In the genomic region with DNA sequence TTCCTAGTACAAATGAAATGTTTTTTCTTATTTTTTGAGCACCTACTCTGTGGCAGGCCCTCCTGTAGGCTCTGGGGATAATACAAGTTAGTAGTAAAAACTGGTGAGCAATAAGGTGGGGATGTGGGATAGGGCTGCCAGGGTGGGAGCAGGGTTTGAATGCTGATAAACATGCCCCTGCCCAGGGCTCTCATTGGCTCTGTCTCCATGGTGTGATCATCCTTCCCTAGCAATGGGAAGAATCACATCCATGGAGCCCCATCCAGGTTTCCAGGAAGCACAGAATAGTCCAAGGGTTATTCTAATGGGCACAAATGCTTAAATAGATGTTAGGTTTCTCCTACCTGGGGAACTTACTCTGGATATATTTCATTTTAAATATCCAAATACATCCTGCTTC, we compare ENCODE assay signal across 16 cellular contexts. TPM values are rescaled to one million over a fixed set of nuclear protein-coding genes. Genes with fewer than 3 reads are reported as not detected.
A peak's percentile ranks its signal among the peaks of the same experiment; 100 is the strongest.
DNase-seq lines count a peak whose midpoint lies in the region; ATAC-seq, FAIRE-seq and TF ChIP-seq lines count a peak whose summit lies in the region.
"Had no signal": no experiment of that assay in that cellular context is flagged by ENCODE, and none has a peak within 500 bp of the region (broad histone marks: within the 10 kb centered on the region; RNA-seq: fewer than 3 reads in every experiment).

No MANE protein-coding gene starts in this region.

- H3K9me3 Mint-ChIP-seq in activated T-cell treated with anti-CD3 and anti-CD28 coated beads, Interleukin-2, amount 50 U/mL, for 24 hours: no peaks in the 10 kb centered on the region
- H3K9me3 Mint-ChIP-seq in activated T-cell treated with anti-CD3 and anti-CD28 coated beads, Interleukin-2, amount 50 U/mL, for 4 hours: no peaks in the 10 kb centered on the region
- no peaks in the 10 kb centered on the region for H3K9me3 Mint-ChIP-seq in stimulated activated effector memory CD8-positive, alpha-beta T cell treated with anti-CD3 and anti-CD28 coated beads, Interleukin-12 subunit alpha, Interleukin-12 subunit beta, amount 100 ng/mL, for 72 hours
- H3K9me3 Mint-ChIP-seq: activated naive CD4-positive, alpha-beta T cell treated with anti-CD3 and anti-CD28 coated beads, Interleukin-2, amount 50 U/mL, for 72 hours; nephron progenitor cell had no signal

- intact Hi-C loops in kidney (cut with DNase I): no loop called here

- TF ChIP-seq CTCF in kidney (IDR thresholded peaks at IDR 0.05; ENCODE audit: borderline replicate concordance, extremely low read depth, insufficient read depth): no peak

- H3K36me3 Mint-ChIP-seq in activated T-cell treated with anti-CD3 and anti-CD28 coated beads, Interleukin-2, amount 50 U/mL, for 24 hours (ENCODE audit: low read depth): peaks cover 90% of the 10 kb centered on the region
- peaks cover 40% of the 10 kb centered on the region for H3K36me3 Mint-ChIP-seq in activated T-cell treated with anti-CD3 and anti-CD28 coated beads, Interleukin-2, amount 50 U/mL, for 4 hours (ENCODE audit: insufficient read depth)
- H3K36me3 Mint-ChIP-seq in stimulated activated effector memory CD8-positive, alpha-beta T cell treated with anti-CD3 and anti-CD28 coated beads, Interleukin-12 subunit alpha, Interleukin-12 subunit beta, amount 100 ng/mL, for 72 hours: peaks cover 98% of the 10 kb centered on the region

- H3K4me1 Mint-ChIP-seq in activated T-cell treated with anti-CD3 and anti-CD28 coated beads, Interleukin-2, amount 50 U/mL, for 24 hours (ENCODE audit: low read depth): peaks cover 34% of the 10 kb centered on the region
- peaks cover 25% of the 10 kb centered on the region for H3K4me1 Mint-ChIP-seq in activated T-cell treated with anti-CD3 and anti-CD28 coated beads, Interleukin-2, amount 50 U/mL, for 4 hours (ENCODE audit: low read depth)
- H3K4me1 Mint-ChIP-seq in stimulated activated effector memory CD8-positive, alpha-beta T cell treated with anti-CD3 and anti-CD28 coated beads, Interleukin-12 subunit alpha, Interleukin-12 subunit beta, amount 100 ng/mL, for 72 hours: peaks cover 36% of the 10 kb centered on the region

- H3K27ac ChIP-seq in SJSA1 (peak overlapping the region; percentile 81), kidney (ENCODE audit: low read depth in 2 of 2, low read length in 2 of 2) (peak overlapping the region; percentile 7 to 91)

- H3K9me3 ChIP-seq in SJSA1 (replicated peaks): no peaks in the 10 kb centered on the region
- H3K9me3 ChIP-seq in kidney (ENCODE audit: control insufficient read depth in 1 of 2, low read length in 2 of 2): no peaks in the 10 kb centered on the region
- H3K9me3 ChIP-seq: transverse colon had no signal

- H3K27me3 ChIP-seq in SJSA1 (replicated peaks): no peaks in the 10 kb centered on the region
- H3K27me3 ChIP-seq: transverse colon had no signal

- no peak for ATAC-seq in activated T-cell treated with anti-CD3 and anti-CD28 coated beads, Interleukin-2, amount 50 U/mL, for 4 hours
- no peak for ATAC-seq in stimulated activated effector memory CD8-positive, alpha-beta T cell treated with anti-CD3 and anti-CD28 coated beads, Interleukin-12 subunit alpha, Interleukin-12 subunit beta, amount 100 ng/mL, for 72 hours
- ATAC-seq: activated naive CD4-positive, alpha-beta T cell treated with anti-CD3 and anti-CD28 coated beads, Interleukin-2, amount 50 U/mL, for 72 hours had no signal

- H3K36me3 ChIP-seq in SJSA1 (peaks cover 74% of the 10 kb centered on the region), kidney (ENCODE audit: control insufficient read depth in 1 of 2, insufficient read depth in 2 of 2, low read length in 2 of 2) (peaks cover 11 to 14% of the 10 kb centered on the region in 2 donors)

- H3K9ac ChIP-seq in kidney (ENCODE audit: low read length in 2 of 2): peak overlapping the region in 1 of 2 donors; percentile 21

- no peaks in the 10 kb centered on the region for H3K27me3 Mint-ChIP-seq in activated T-cell treated with anti-CD3 and anti-CD28 coated beads, Interleukin-2, amount 50 U/mL, for 24 hours
- H3K27me3 Mint-ChIP-seq in activated T-cell treated with anti-CD3 and anti-CD28 coated beads, Interleukin-2, amount 50 U/mL, for 4 hours (ENCODE audit: low read depth): no peaks in the 10 kb centered on the region

- no peak overlapping the region for H3K4me3 Mint-ChIP-seq in activated T-cell treated with anti-CD3 and anti-CD28 coated beads, Interleukin-2, amount 50 U/mL, for 24 hours
- H3K4me3 Mint-ChIP-seq in activated T-cell treated with anti-CD3 and anti-CD28 coated beads, Interleukin-2, amount 50 U/mL, for 4 hours: no peak overlapping the region
- H3K4me3 Mint-ChIP-seq in stimulated activated effector memory CD8-positive, alpha-beta T cell treated with anti-CD3 and anti-CD28 coated beads, Interleukin-12 subunit alpha, Interleukin-12 subunit beta, amount 100 ng/mL, for 72 hours: no peak overlapping the region
- H3K4me3 Mint-ChIP-seq: nephron progenitor cell had no signal

- in situ Hi-C loops in G401 (cut with HindIII; ENCODE audit: low sequenced_read_pairs): no loop called here

- FAIRE-seq in kidney (lab: Jason Lieb, UNC): no peak
- FAIRE-seq: islet of Langerhans had no signal

- H3K4me3 ChIP-seq in SJSA1: no peak overlapping the region
- no peak overlapping the region for H3K4me3 ChIP-seq in kidney (ENCODE audit: low read length in 2 of 2)
- H3K4me3 ChIP-seq: transverse colon had no signal

- DNase-seq in activated T-cell treated with anti-CD3 and anti-CD28 coated beads, Interleukin-2, amount 50 U/mL, for 24 hours: no peak
- no peak for DNase-seq in activated T-cell treated with anti-CD3 and anti-CD28 coated beads, Interleukin-2, amount 50 U/mL, for 4 hours
- DNase-seq in SJSA1 (ENCODE audit: low read depth in 1 of 2, low spot score in 2 of 2): no peak
- no peak for DNase-seq in kidney
- no peak for DNase-seq in stimulated activated effector memory CD8-positive, alpha-beta T cell treated with anti-CD3 and anti-CD28 coated beads, Interleukin-12 subunit alpha, Interleukin-12 subunit beta, amount 100 ng/mL, for 72 hours (ENCODE audit: low spot score in 2 of 2)
- no peak for DNase-seq in AG20443 (ENCODE audit: low spot score)
- DNase-seq in stimulated activated CD4-positive, alpha-beta T cell treated with anti-CD3 and anti-CD28 coated beads, Interleukin-4, amount 100 ng/mL, for 1 hour: no peak
- no peak for DNase-seq in G401 (ENCODE audit: low spot score)
- DNase-seq: 8988T, cortex of kidney, NCI-H1436 treated with DMSO at 0.1 percent for 48 hours, NCI-H526, nephron progenitor cell, transverse colon had no signal

- H3K4me1 ChIP-seq in SJSA1 (replicated peaks): peaks cover 71% of the 10 kb centered on the region
- peaks cover 32 to 37% of the 10 kb centered on the region in 2 donors for H3K4me1 ChIP-seq in kidney (ENCODE audit: control insufficient read depth in 1 of 2, insufficient read depth in 1 of 2, low read depth in 1 of 2, low read length in 2 of 2)

- peak overlapping the region; percentile 63 for H3K27ac Mint-ChIP-seq in activated T-cell treated with anti-CD3 and anti-CD28 coated beads, Interleukin-2, amount 50 U/mL, for 24 hours
- H3K27ac Mint-ChIP-seq in stimulated activated effector memory CD8-positive, alpha-beta T cell treated with anti-CD3 and anti-CD28 coated beads, Interleukin-12 subunit alpha, Interleukin-12 subunit beta, amount 100 ng/mL, for 72 hours: peak overlapping the region; percentile 74
- H3K27ac Mint-ChIP-seq: nephron progenitor cell had no signal

RNA-seq across cellular contexts. Expression of a gene that starts 45.5 kb away (rescaled TPM):
- total RNA-seq in activated T-cell treated with anti-CD3 and anti-CD28 coated beads, Interleukin-2, amount 50 U/mL, for 4 hours: 10 to 100 TPM; 43.0 to 51.8 (median 49.0) TPM
- total RNA-seq in SJSA1 (2014; rRNA removed; shearing (Covaris generic)): 23.1 and 29.5 TPM in 2 replicates
- total RNA-seq in kidney: 46.2 TPM
- 10.4 TPM for polyA plus RNA-seq in kidney (ENCODE audit: insufficient read depth, low read depth, low replicate concordance)
- total RNA-seq in G401 (2014; rRNA removed; shearing (Covaris generic)): 11.4 and 21.1 TPM in 2 replicates

RNA-seq across cellular contexts. Expression of a gene that starts 48.6 kb away (rescaled TPM):
- 10 to 100 TPM; 30.6 to 42.7 (median 38.8) TPM for total RNA-seq in activated T-cell treated with anti-CD3 and anti-CD28 coated beads, Interleukin-2, amount 50 U/mL, for 4 hours
- 111 and 170 TPM in 2 replicates for total RNA-seq in SJSA1 (2014; rRNA removed; shearing (Covaris generic))
- 68.0 TPM for total RNA-seq in kidney
- polyA plus RNA-seq in kidney (ENCODE audit: insufficient read depth, low read depth, low replicate concordance): 23.2 TPM
- total RNA-seq in G401 (2014; rRNA removed; shearing (Covaris generic)): 17.1 and 38.2 TPM in 2 replicates

RNA-seq across cellular contexts. Expression of a gene that starts 50.6 kb away (rescaled TPM):
- 10 to 100 TPM; 25.4 to 27.9 (median 25.4) TPM for total RNA-seq in activated T-cell treated with anti-CD3 and anti-CD28 coated beads, Interleukin-2, amount 50 U/mL, for 4 hours
- total RNA-seq in SJSA1 (2014; rRNA removed; shearing (Covaris generic)): 28.6 and 43.9 TPM in 2 replicates
- total RNA-seq in kidney: 16.2 TPM
- polyA plus RNA-seq in kidney (ENCODE audit: insufficient read depth, low read depth, low replicate concordance): 6.0 TPM
- total RNA-seq in G401 (2014; rRNA removed; shearing (Covaris generic)): 12.9 and 38.3 TPM in 2 replicates
